16 cellular contexts compared by ENCODE assay signal in genomic region chr1:204468766-204469302, GRCh38.
"Had no signal": no experiment of that assay in that cellular context is flagged by ENCODE, and none has a peak within 500 bp of the region (broad histone marks: within the 10 kb centered on the region; RNA-seq: fewer than 3 reads in every experiment).

No MANE protein-coding gene starts in this region.

- ATAC-seq: foreskin keratinocyte, T-helper 17 cell had no signal

- H3K27me3 Mint-ChIP-seq: activated B cell treated with CpG ODN at 0.5 μM for 24 hours; activated CD4-positive, alpha-beta T cell treated with anti-CD3 and anti-CD28 coated beads, Interleukin-2, amount 10 ng/mL, durations not matched to agents 24 days and 14 days; activated naive CD4-positive, alpha-beta T cell treated with anti-CD3 and anti-CD28 coated beads, Interleukin-2, amount 10 ng/mL, durations not matched to agents 7 days and 5 days; T-helper 17 cell had no signal

- DNase-seq: activated B cell treated with CpG ODN at 0.5 μM for 24 hours; activated CD4-positive, alpha-beta T cell treated with anti-CD3 and anti-CD28 coated beads, Interleukin-2, amount 10 ng/mL, durations not matched to agents 24 days and 14 days; activated CD8-positive, alpha-beta memory T cell treated with anti-CD3 and anti-CD28 coated beads for 24 hours; activated naive CD4-positive, alpha-beta T cell treated with anti-CD3 and anti-CD28 coated beads, Interleukin-2, amount 10 ng/mL, durations not matched to agents 7 days and 5 days; activated T-cell treated with anti-CD3 and anti-CD28 coated beads for 4 hours; brain microvascular endothelial cell; foreskin keratinocyte; islet precursor cell; stimulated activated CD4-positive, alpha-beta T cell treated with anti-CD3 and anti-CD28 coated beads, Interleukin-4, amount 100 ng/mL, for 4 hours; stomach; T-helper 17 cell; trophoblast cell had no signal

- H3K27ac Mint-ChIP-seq: activated B cell treated with CpG ODN at 0.5 μM for 24 hours; activated CD4-positive, alpha-beta T cell treated with anti-CD3 and anti-CD28 coated beads, Interleukin-2, amount 10 ng/mL, durations not matched to agents 24 days and 14 days; activated naive CD4-positive, alpha-beta T cell treated with anti-CD3 and anti-CD28 coated beads, Interleukin-2, amount 10 ng/mL, durations not matched to agents 7 days and 5 days; activated T-helper 2 cell treated with anti-CD3 and anti-CD28 coated beads, Interferon-gamma antibody, Interleukin-2, Interleukin-4, amounts not matched to agents 10 μg/mL and 5 μg/mL and 100 μg/mL, durations not matched to agents 14 hours and 24 hours and 36 hours had no signal

- H3K4me1 ChIP-seq: foreskin keratinocyte, neural progenitor cell, parathyroid adenoma had no signal

- H3K36me3 ChIP-seq: brain microvascular endothelial cell, neural progenitor cell had no signal

- H3K4me3 Mint-ChIP-seq: activated B cell treated with CpG ODN at 0.5 μM for 24 hours; activated CD4-positive, alpha-beta T cell treated with anti-CD3 and anti-CD28 coated beads, Interleukin-2, amount 10 ng/mL, durations not matched to agents 24 days and 14 days; activated naive CD4-positive, alpha-beta T cell treated with anti-CD3 and anti-CD28 coated beads, Interleukin-2, amount 10 ng/mL, durations not matched to agents 7 days and 5 days; neural progenitor cell; T-helper 17 cell had no signal

- H3K27me3 ChIP-seq: brain microvascular endothelial cell, foreskin keratinocyte, neural progenitor cell, stomach had no signal

- H3K9me3 Mint-ChIP-seq: activated B cell treated with CpG ODN at 0.5 μM for 24 hours; activated naive CD4-positive, alpha-beta T cell treated with anti-CD3 and anti-CD28 coated beads, Interleukin-2, amount 10 ng/mL, durations not matched to agents 7 days and 5 days; activated T-helper 2 cell treated with anti-CD3 and anti-CD28 coated beads, Interferon-gamma antibody, Interleukin-2, Interleukin-4, amounts not matched to agents 10 μg/mL and 5 μg/mL and 100 μg/mL, durations not matched to agents 14 hours and 24 hours and 36 hours had no signal

- H3K27ac ChIP-seq: brain microvascular endothelial cell, foreskin keratinocyte, neural progenitor cell, parathyroid adenoma had no signal

- H3K9me3 ChIP-seq: stomach had no signal

- H3K4me3 ChIP-seq: neural progenitor cell, skin epidermis, stomach had no signal
